ENCODE assay signal across 1 cellular context in the genomic region with DNA sequence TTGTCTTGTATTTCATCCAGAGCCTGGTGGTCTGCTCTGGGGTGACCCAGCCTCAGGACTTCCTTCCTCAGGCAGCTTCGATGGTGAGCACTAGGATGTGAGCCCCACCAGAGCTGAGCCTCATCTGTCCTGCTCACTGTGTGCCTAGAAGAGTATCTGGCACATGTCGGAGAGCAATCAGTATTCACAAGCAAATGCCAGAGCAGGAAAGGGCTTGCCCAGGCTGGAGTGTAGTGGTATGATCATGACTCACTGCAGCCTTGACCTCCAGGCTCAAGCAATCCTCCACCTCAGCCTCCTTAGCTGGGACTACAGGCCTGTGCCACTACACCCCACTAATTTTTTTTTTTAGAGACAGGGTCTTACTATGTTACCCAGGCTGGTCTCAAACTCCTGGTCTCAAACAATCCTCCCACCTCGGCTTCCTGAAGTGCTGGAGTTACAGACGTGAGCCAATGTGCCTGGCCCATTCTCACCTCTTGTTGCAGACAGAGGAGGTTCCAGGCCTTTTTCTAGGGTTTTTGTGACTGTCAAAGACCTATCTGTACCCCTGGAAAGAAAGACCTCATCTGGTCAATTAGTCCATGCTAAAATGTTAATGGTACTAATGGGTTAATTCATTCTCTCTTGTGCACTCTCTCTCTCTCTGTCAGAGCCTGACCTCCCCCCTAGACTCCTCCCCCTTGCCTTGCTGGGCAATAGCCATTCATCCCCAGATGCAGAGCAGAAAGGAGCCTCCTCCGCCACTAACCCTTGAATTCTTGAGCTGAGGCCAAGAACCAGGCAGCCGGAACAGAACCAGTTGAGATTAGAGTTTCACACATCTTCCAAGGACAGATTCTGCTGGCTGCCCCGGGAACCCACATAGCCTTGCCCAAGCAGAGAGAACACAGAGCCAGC.
TF ChIP-seq lines count a peak whose summit lies in the region.

No MANE protein-coding gene starts in this region.

TF ChIP-seq in A549, 52 proteins besides CTCF, POLR2A, EP300 and RAD21 (continued from another document):
- TF ChIP-seq, protein P1, sequence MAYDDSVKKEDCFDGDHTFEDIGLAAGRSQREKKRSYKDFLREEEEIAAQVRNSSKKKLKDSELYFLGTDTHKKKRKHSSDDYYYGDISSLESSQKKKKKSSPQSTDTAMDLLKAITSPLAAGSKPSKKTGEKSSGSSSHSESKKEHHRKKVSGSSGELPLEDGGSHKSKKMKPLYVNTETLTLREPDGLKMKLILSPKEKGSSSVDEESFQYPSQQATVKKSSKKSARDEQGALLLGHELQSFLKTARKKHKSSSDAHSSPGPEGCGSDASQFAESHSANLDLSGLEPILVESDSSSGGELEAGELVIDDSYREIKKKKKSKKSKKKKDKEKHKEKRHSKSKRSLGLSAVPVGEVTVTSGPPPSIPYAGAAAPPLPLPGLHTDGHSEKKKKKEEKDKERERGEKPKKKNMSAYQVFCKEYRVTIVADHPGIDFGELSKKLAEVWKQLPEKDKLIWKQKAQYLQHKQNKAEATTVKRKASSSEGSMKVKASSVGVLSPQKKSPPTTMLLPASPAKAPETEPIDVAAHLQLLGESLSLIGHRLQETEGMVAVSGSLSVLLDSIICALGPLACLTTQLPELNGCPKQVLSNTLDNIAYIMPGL (CRISPR knock-in tag; IDR thresholded peaks at IDR 0.05; ENCODE audit: borderline replicate concordance) = no peak
- TF ChIP-seq, protein P2, sequence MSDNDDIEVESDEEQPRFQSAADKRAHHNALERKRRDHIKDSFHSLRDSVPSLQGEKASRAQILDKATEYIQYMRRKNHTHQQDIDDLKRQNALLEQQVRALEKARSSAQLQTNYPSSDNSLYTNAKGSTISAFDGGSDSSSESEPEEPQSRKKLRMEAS (IDR thresholded peaks at IDR 0.05) = peak; percentile 60
- TF ChIP-seq RNF2 (IDR thresholded peaks at IDR 0.05; ENCODE audit: borderline replicate concordance, low read depth) (no peak), ZNF302 (CRISPR knock-in tag; IDR thresholded peaks at IDR 0.05) (no peak; the same call in 1 of the 2 replicates), KDM5A (IDR thresholded peaks at IDR 0.05) (no peak), NR3C1 (IDR thresholded peaks at IDR 0.05) (no peak), CBX8 (IDR thresholded peaks at IDR 0.05) (no peak), EHF (CRISPR knock-in tag; IDR thresholded peaks at IDR 0.05) (no peak), RFX5 (IDR thresholded peaks at IDR 0.05) (no peak)
